15 cellular contexts compared by ENCODE assay signal in the genomic region with DNA sequence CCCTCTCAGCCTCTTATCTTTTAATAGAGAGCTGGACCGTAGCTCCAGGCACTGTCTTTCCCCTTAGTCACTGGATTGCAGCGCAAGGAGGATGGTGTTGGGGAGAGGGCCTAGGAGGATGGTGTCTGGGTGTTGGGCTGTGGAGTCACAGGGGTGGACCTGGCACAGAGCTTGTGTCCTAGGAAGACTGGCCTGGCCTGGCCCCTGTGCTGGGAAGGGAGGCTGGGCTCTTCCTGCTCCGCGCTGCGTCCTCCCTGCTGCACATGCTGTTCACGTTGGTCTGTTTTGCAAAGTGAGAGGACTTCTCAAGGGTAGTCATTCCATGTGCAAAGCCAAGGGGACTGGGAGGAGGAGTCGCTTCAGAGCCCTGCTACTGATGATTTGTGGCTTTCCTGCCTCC.
A peak's percentile ranks its signal among the peaks of the same experiment; 100 is the strongest.
DNase-seq lines count a peak whose midpoint lies in the region; ATAC-seq and TF ChIP-seq lines count a peak whose summit lies in the region.
"Had no signal": no experiment of that assay in that cellular context is flagged by ENCODE, and none has a peak within 500 bp of the region (broad histone marks: within the 10 kb centered on the region; RNA-seq: fewer than 3 reads in every experiment).

No MANE protein-coding gene starts in this region.

- H3K27ac Mint-ChIP-seq in endothelial cell (ENCODE audit: unreplicated experiment), result peak overlapping the region; percentile 43
- H3K27ac Mint-ChIP-seq in naive thymus-derived CD4-positive, alpha-beta T cell, result peak overlapping the region in 5 of 9 donors; percentile 9 to 62 (median 17)
- no peak overlapping the region; the same call in 1 of the 2 replicates for H3K27ac Mint-ChIP-seq in WTC11
- H3K27ac Mint-ChIP-seq in CD4-positive, alpha-beta memory T cell, result peak overlapping the region in 3 of 7 donors; percentile 48 to 59 (median 55)

- CTCF ChIA-PET in RWPE1 (lab: Yijun Ruan, JAX) (no interaction called here), WTC11 (lab: Charles Lee) (interaction anchor here (1.6 kb wide), 2 partner anchors 47 to 69 kb away, joined by 4 to 6 read pairs; no protein-coding TSS in a partner anchor)
- CTCF ChIA-PET in naive thymus-derived CD4-positive, alpha-beta T cell (lab: Charles Lee), result interaction anchor here (0.5 kb wide), 1 partner anchor 10 kb away, joined by 3 read pairs; no protein-coding TSS in a partner anchor
- CTCF ChIA-PET in CD4-positive, alpha-beta memory T cell (lab: Charles Lee; ENCODE audit: partially characterized antibody), result no interaction called here

- H3K27me3 Mint-ChIP-seq in endothelial cell (ENCODE audit: unreplicated experiment) (peaks cover 13% of the 10 kb centered on the region), WTC11 (ENCODE audit: low read depth) (no peaks in the 10 kb centered on the region)
- H3K27me3 Mint-ChIP-seq in naive thymus-derived CD4-positive, alpha-beta T cell, result no peaks in the 10 kb centered on the region
- no peaks in the 10 kb centered on the region for H3K27me3 Mint-ChIP-seq in CD4-positive, alpha-beta memory T cell

- no peaks in the 10 kb centered on the region for H3K4me1 ChIP-seq in naive thymus-derived CD4-positive, alpha-beta T cell (ENCODE audit: control insufficient read depth in 2 of 2, insufficient read depth in 2 of 2, low read length in 2 of 2)
- H3K4me1 ChIP-seq in CD4-positive, alpha-beta memory T cell (ENCODE audit: insufficient read depth, low read length), result peaks cover 7% of the 10 kb centered on the region

- H3K36me3 ChIP-seq in naive thymus-derived CD4-positive, alpha-beta T cell (ENCODE audit: control insufficient read depth in 2 of 3, insufficient read depth in 3 of 3, low read length in 3 of 3), result peaks cover 0 to 51% (median 0%) of the 10 kb centered on the region in 3 experiments
- H3K36me3 ChIP-seq in CD4-positive, alpha-beta memory T cell (ENCODE audit: insufficient read depth, low read length), result peaks cover 25% of the 10 kb centered on the region

- TF ChIP-seq CTCF in RWPE1 (conservative IDR thresholded peaks at IDR 0.05; ENCODE audit: low read depth) (no peak), endothelial cell (IDR thresholded peaks at IDR 0.05; ENCODE audit: unreplicated experiment) (no peak), WTC11 (IDR thresholded peaks at IDR 0.05) (no peak)

- H3K4me3 Mint-ChIP-seq in endothelial cell (ENCODE audit: unreplicated experiment), result no peak overlapping the region
- H3K4me3 Mint-ChIP-seq in naive thymus-derived CD4-positive, alpha-beta T cell, result no peak overlapping the region
- no peak overlapping the region for H3K4me3 Mint-ChIP-seq in WTC11
- peak overlapping the region in 1 of 8 donors; percentile 60 for H3K4me3 Mint-ChIP-seq in CD4-positive, alpha-beta memory T cell

- no peaks in the 10 kb centered on the region for H3K4me1 Mint-ChIP-seq in endothelial cell (ENCODE audit: unreplicated experiment)
- peaks cover 14 to 46% (median 24%) of the 10 kb centered on the region in 7 donors for H3K4me1 Mint-ChIP-seq in naive thymus-derived CD4-positive, alpha-beta T cell
- H3K4me1 Mint-ChIP-seq in WTC11, result peaks cover 9% of the 10 kb centered on the region
- H3K4me1 Mint-ChIP-seq in CD4-positive, alpha-beta memory T cell, result peaks cover 17 to 26% (median 22%) of the 10 kb centered on the region in 4 donors

- H3K27me3 ChIP-seq in naive thymus-derived CD4-positive, alpha-beta T cell (ENCODE audit: control insufficient read depth in 2 of 2, insufficient read depth in 2 of 2, low read length in 2 of 2), result no peaks in the 10 kb centered on the region
- no peaks in the 10 kb centered on the region for H3K27me3 ChIP-seq in CD4-positive, alpha-beta memory T cell (ENCODE audit: insufficient read depth, low read length)
- H3K27me3 ChIP-seq: thyroid gland had no signal

- ATAC-seq in naive thymus-derived CD4-positive, alpha-beta T cell, result no peak
- ATAC-seq in WTC11, result no peak

- no peaks in the 10 kb centered on the region for H3K9me3 Mint-ChIP-seq in endothelial cell (ENCODE audit: unreplicated experiment)
- H3K9me3 Mint-ChIP-seq in naive thymus-derived CD4-positive, alpha-beta T cell, result peaks cover 0 to 1% (median 0%) of the 10 kb centered on the region in 11 donors
- no peaks in the 10 kb centered on the region for H3K9me3 Mint-ChIP-seq in WTC11
- no peaks in the 10 kb centered on the region for H3K9me3 Mint-ChIP-seq in CD4-positive, alpha-beta memory T cell

- H3K4me3 ChIP-seq in naive thymus-derived CD4-positive, alpha-beta T cell (ENCODE audit: low read length), result no peak overlapping the region
- H3K4me3 ChIP-seq in CD4-positive, alpha-beta memory T cell (ENCODE audit: low read length in 2 of 2), result no peak overlapping the region
- H3K4me3 ChIP-seq: thyroid gland had no signal

- H3K36me3 Mint-ChIP-seq in endothelial cell (ENCODE audit: low read depth, unreplicated experiment), result peaks cover 33% of the 10 kb centered on the region
- peaks cover 13 to 59% (median 15%) of the 10 kb centered on the region in 5 donors for H3K36me3 Mint-ChIP-seq in naive thymus-derived CD4-positive, alpha-beta T cell
- H3K36me3 Mint-ChIP-seq in WTC11, result peaks cover 40% of the 10 kb centered on the region
- H3K36me3 Mint-ChIP-seq in CD4-positive, alpha-beta memory T cell, result peaks cover 40 to 62% of the 10 kb centered on the region in 2 donors

- intact Hi-C loops in naive thymus-derived CD4-positive, alpha-beta T cell (cut with micrococcal nuclease), result no loop called here
- intact Hi-C loops in CD4-positive, alpha-beta memory T cell (cut with micrococcal nuclease), result no loop called here

- DNase-seq in ELF-1 (ENCODE audit: low read depth, low spot score), result peak; percentile 46
- no peak for DNase-seq in RWPE1 (ENCODE audit: low spot score)
- no peak for DNase-seq in endothelial cell (ENCODE audit: low spot score)
- DNase-seq in naive thymus-derived CD4-positive, alpha-beta T cell, result no peak
- DNase-seq in WTC11 (ENCODE audit: low spot score), result no peak
- DNase-seq in superior temporal gyrus (ENCODE audit: extremely low spot score), result no peak
- DNase-seq in CD4-positive, alpha-beta memory T cell, result no peak
- DNase-seq: activated CD4-positive, alpha-beta T cell treated with anti-CD3 and anti-CD28 coated beads, Interleukin-2, amount 50 U/mL, for 4 hours; AML-193; DMS 273 treated with DMSO at 0.1 percent for 48 hours; NCI-H146; NCI-H446; occipital lobe; stimulated activated CD4-positive, alpha-beta T cell treated with anti-CD3 and anti-CD28 coated beads, Interleukin-4, amount 100 ng/mL, for 1 hour; thyroid gland had no signal

- H3K27ac ChIP-seq in RWPE1, result peak overlapping the region; percentile 21
- no peak overlapping the region for H3K27ac ChIP-seq in naive thymus-derived CD4-positive, alpha-beta T cell (ENCODE audit: low read depth, low read length)
- H3K27ac ChIP-seq in CD4-positive, alpha-beta memory T cell (ENCODE audit: low read depth, low read length), result no peak overlapping the region
- H3K27ac ChIP-seq: thyroid gland had no signal

- POLR2A ChIA-PET in RWPE1 (lab: Yijun Ruan, JAX; ENCODE audit: low non-redundant PET), result no interaction called here
- POLR2A ChIA-PET in naive thymus-derived CD4-positive, alpha-beta T cell (lab: Charles Lee), result no interaction called here
- POLR2A ChIA-PET in WTC11 (lab: Charles Lee), result no interaction called here
- POLR2A ChIA-PET in CD4-positive, alpha-beta memory T cell (lab: Charles Lee; ENCODE audit: partially characterized antibody), result no interaction called here

- no peaks in the 10 kb centered on the region for H3K9me3 ChIP-seq in naive thymus-derived CD4-positive, alpha-beta T cell (ENCODE audit: control insufficient read depth in 2 of 3, low read length in 3 of 3)
- no peaks in the 10 kb centered on the region for H3K9me3 ChIP-seq in CD4-positive, alpha-beta memory T cell (ENCODE audit: control insufficient read depth in 1 of 2, low read length in 2 of 2)
- H3K9me3 ChIP-seq: thyroid gland had no signal

TF ChIP-seq in WTC11, 78 proteins besides CTCF, POLR2A, EP300 and RAD21 (continues in another document):
- TF ChIP-seq SMAD4 (CRISPR knock-in tag; IDR thresholded peaks at IDR 0.05), result no peak
- no peak for TF ChIP-seq JUN (CRISPR knock-in tag; IDR thresholded peaks at IDR 0.05)
- TF ChIP-seq, protein P1, sequence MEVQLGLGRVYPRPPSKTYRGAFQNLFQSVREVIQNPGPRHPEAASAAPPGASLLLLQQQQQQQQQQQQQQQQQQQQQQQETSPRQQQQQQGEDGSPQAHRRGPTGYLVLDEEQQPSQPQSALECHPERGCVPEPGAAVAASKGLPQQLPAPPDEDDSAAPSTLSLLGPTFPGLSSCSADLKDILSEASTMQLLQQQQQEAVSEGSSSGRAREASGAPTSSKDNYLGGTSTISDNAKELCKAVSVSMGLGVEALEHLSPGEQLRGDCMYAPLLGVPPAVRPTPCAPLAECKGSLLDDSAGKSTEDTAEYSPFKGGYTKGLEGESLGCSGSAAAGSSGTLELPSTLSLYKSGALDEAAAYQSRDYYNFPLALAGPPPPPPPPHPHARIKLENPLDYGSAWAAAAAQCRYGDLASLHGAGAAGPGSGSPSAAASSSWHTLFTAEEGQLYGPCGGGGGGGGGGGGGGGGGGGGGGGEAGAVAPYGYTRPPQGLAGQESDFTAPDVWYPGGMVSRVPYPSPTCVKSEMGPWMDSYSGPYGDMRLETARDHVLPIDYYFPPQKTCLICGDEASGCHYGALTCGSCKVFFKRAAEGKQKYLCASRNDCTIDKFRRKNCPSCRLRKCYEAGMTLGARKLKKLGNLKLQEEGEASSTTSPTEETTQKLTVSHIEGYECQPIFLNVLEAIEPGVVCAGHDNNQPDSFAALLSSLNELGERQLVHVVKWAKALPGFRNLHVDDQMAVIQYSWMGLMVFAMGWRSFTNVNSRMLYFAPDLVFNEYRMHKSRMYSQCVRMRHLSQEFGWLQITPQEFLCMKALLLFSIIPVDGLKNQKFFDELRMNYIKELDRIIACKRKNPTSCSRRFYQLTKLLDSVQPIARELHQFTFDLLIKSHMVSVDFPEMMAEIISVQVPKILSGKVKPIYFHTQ (CRISPR knock-in tag; IDR thresholded peaks at IDR 0.05), result no peak
- no peak for TF ChIP-seq GRHL2 (CRISPR knock-in tag; IDR thresholded peaks at IDR 0.05; ENCODE audit: insufficient replicate concordance, severe bottlenecking)
- TF ChIP-seq ZNF416 (CRISPR knock-in tag; IDR thresholded peaks at IDR 0.05), result no peak
- TF ChIP-seq ZBTB21 (CRISPR knock-in tag; IDR thresholded peaks at IDR 0.05; ENCODE audit: borderline replicate concordance), result no peak
- TF ChIP-seq GABPB1 (CRISPR knock-in tag; IDR thresholded peaks at IDR 0.05), result no peak
- TF ChIP-seq GTF2I (CRISPR knock-in tag; conservative IDR thresholded peaks at IDR 0.05), result no peak

Comparison
In these comparisons a context has a peak if more than half of its experiments do, and no peak if none do; other contexts are left out.
1. CTCF ChIA-PET loops: an anchor here in naive thymus-derived CD4-positive, alpha-beta T cell (0.5 kb wide) and WTC11 (1.6 kb wide); none called in RWPE1 and CD4-positive, alpha-beta memory T cell.